19 cellular contexts compared by ENCODE assay signal in genomic region chr5:171826132-171826531, GRCh38. TPM values are rescaled to one million over a fixed set of nuclear protein-coding genes. Genes with fewer than 3 reads are reported as not detected.
DNase-seq lines count a peak whose midpoint lies in the region; ATAC-seq and TF ChIP-seq lines count a peak whose summit lies in the region.
"Had no signal": no experiment of that assay in that cellular context is flagged by ENCODE, and none has a peak within 500 bp of the region (broad histone marks: within the 10 kb centered on the region; RNA-seq: fewer than 3 reads in every experiment).

No MANE protein-coding gene starts in this region.

- WGBS in spleen, 5 donors, result 73 to 93% (median 81%) methylated on average over 5 of the region's 5 CpGs

- H3K27ac Mint-ChIP-seq in T-helper 17 cell, result no peak overlapping the region
- H3K27ac Mint-ChIP-seq: CD4-positive, alpha-beta T cell had no signal

- H3K27ac ChIP-seq in SJSA1 (no peak overlapping the region), spleen (no peak overlapping the region)
- H3K27ac ChIP-seq: 22Rv1 had no signal

- H3K27me3 Mint-ChIP-seq in T-helper 17 cell, result no peaks in the 10 kb centered on the region
- H3K27me3 Mint-ChIP-seq: CD4-positive, alpha-beta T cell had no signal

- no peak overlapping the region for H3K4me3 Mint-ChIP-seq in T-helper 17 cell
- H3K4me3 Mint-ChIP-seq: CD4-positive, alpha-beta T cell had no signal

- intact Hi-C loops in spleen (cut with DNase I; ENCODE audit: low total_unique reads), result no loop called here

- H3K36me3 Mint-ChIP-seq in T-helper 17 cell (ENCODE audit: low read depth), result no peaks in the 10 kb centered on the region

- H3K9me3 ChIP-seq in SJSA1 (replicated peaks) (peaks cover 7% of the 10 kb centered on the region; the same call in 1 of the 2 replicates), spleen (peaks cover 0 to 15% (median 5%) of the 10 kb centered on the region in 8 donors), T-helper 17 cell (ENCODE audit: control insufficient read depth, low read length, poor library complexity, severe bottlenecking) (no peaks in the 10 kb centered on the region)
- H3K9me3 ChIP-seq: BE2C had no signal

- peaks cover 13% of the 10 kb centered on the region for H3K4me1 ChIP-seq in SJSA1 (replicated peaks)
- no peaks in the 10 kb centered on the region for H3K4me1 ChIP-seq in spleen
- H3K4me1 ChIP-seq: BE2C had no signal

- H3K36me3 ChIP-seq in SJSA1 (no peaks in the 10 kb centered on the region), spleen (no peaks in the 10 kb centered on the region)
- H3K36me3 ChIP-seq: BE2C had no signal

- DNase-seq in DMS53 (lab: John Stamatoyannopoulos, UW), result peak; percentile 48
- DNase-seq in DMS53 treated with DMSO at 0.1 percent for 48 hours (lab: John Stamatoyannopoulos, UW; ENCODE audit: unreplicated experiment), result no peak
- DNase-seq in SJSA1 (ENCODE audit: low read depth in 1 of 2, low spot score in 2 of 2), result peak; percentile 56 to 76
- peak; percentile 10 for DNase-seq in iris pigment epithelial cell (ENCODE audit: low read depth)
- peak; percentile 4 for DNase-seq in spleen
- DNase-seq in HT-29 (ENCODE audit: low spot score), result no peak
- DNase-seq in T-helper 17 cell, result no peak
- DNase-seq: BE2C; CD4-positive, alpha-beta T cell; DMS79 treated with DMSO at 0.1 percent for 48 hours; KBM-7; NCI-H1436 treated with DMSO at 0.1 percent for 48 hours; NCI-H2029 treated with DMSO at 0.1 percent for 48 hours; NCI-H510A treated with DMSO at 0.1 percent for 48 hours; SHP77 treated with DMSO at 0.1 percent for 48 hours had no signal

- H3K4me1 Mint-ChIP-seq in T-helper 17 cell, result no peaks in the 10 kb centered on the region

- TF ChIP-seq POLR2A in spleen (IDR thresholded peaks at IDR 0.05), result no peak

- no peak for ATAC-seq in T-helper 17 cell
- no peak for ATAC-seq in HG02798 (IDR thresholded peaks at IDR 0.05; ENCODE audit: poor library complexity, unreplicated experiment)
- ATAC-seq: Panc1 had no signal

- H3K4me3 ChIP-seq in SJSA1, result no peak overlapping the region
- H3K4me3 ChIP-seq in spleen, result no peak overlapping the region

- H3K27me3 ChIP-seq in SJSA1 (replicated peaks), result no peaks in the 10 kb centered on the region
- no peaks in the 10 kb centered on the region for H3K27me3 ChIP-seq in spleen (replicated peaks in 1 of 7)
- H3K27me3 ChIP-seq: BE2C had no signal

- TF ChIP-seq CTCF in spleen (IDR thresholded peaks at IDR 0.05 in 8 of 11, conservative IDR thresholded peaks at IDR 0.05 in 3 of 11), result no peak

RNA-seq across cellular contexts. Expression of gene SMIM23, which starts 40.5 kb away (rescaled TPM):
- not detected in 2 replicates for total RNA-seq in SJSA1 (2014; rRNA removed; shearing (Covaris generic))
- not detected for total RNA-seq in spleen
- not detected for polyA plus RNA-seq in spleen
- not detected in 2 replicates for total RNA-seq in HT-29 (2014; rRNA removed; shearing (Covaris generic))
- not detected for total RNA-seq in T-helper 17 cell
- total RNA-seq: CD4-positive, alpha-beta T cell; H1 had no signal
- polyA plus RNA-seq: H1 had no signal

Comparison
In these comparisons a context has a peak if more than half of its experiments do, and no peak if none do; other contexts are left out.
1. DNase-seq: peak in DMS53 (single experiment), SJSA1 (2 of 2), iris pigment epithelial cell (single experiment) and spleen (single experiment); none in DMS53 treated with DMSO at 0.1 percent for 48 hours (single experiment), HT-29 (single experiment) and T-helper 17 cell (0 of 3).